ENCODE assay signal across 14 cellular contexts in genomic region chr20:39206899-39207564, GRCh38.
DNase-seq lines count a peak whose midpoint lies in the region; ATAC-seq and TF ChIP-seq lines count a peak whose summit lies in the region.
"Had no signal": no experiment of that assay in that cellular context is flagged by ENCODE, and none has a peak within 500 bp of the region (broad histone marks: within the 10 kb centered on the region; RNA-seq: fewer than 3 reads in every experiment).

No MANE protein-coding gene starts in this region.

- in situ Hi-C loops in G401 (cut with HindIII; ENCODE audit: low sequenced_read_pairs) = no loop called here

- H4K8ac ChIP-seq in trophoblast cell (ENCODE audit: low read depth, low read length) = no peak overlapping the region

- H4K20me1 ChIP-seq in hepatocyte (ENCODE audit: insufficient read depth, poor library complexity, severe bottlenecking) = no peaks in the 10 kb centered on the region

- DNase-seq in G401 (ENCODE audit: low spot score) (peak; percentile 2), body of pancreas (peak; percentile 17 to 40 (median 34)), left lung (no peak), trophoblast cell (peak; percentile 27 to 31), SIG-M5 treated with dmso at 0.1 percent for 504 hours (lab: John Stamatoyannopoulos, UW; ENCODE audit: unreplicated experiment) (no peak), hepatocyte (ENCODE audit: low spot score) (no peak)
- DNase-seq in stimulated activated CD4-positive, alpha-beta T cell treated with anti-CD3 and anti-CD28 coated beads, Interleukin-2, amount 100 ng/mL, for 48 hours = no peak
- DNase-seq: H7, NCI-H187 treated with DMSO at 0.1 percent for 48 hours, NCI-H446, NCI-H69, SJCRH30 had no signal

- H2BK120ac ChIP-seq in trophoblast cell (ENCODE audit: insufficient read depth, low read length, poor library complexity) = no peak overlapping the region

- ATAC-seq in body of pancreas (no peak), left lung (peak; percentile 81), SK-N-SH treated with all-trans-retinoic acid at 6 μM for 48 hours (no peak)

- no peak overlapping the region for H3K4me2 ChIP-seq in trophoblast cell (ENCODE audit: low read length)
- no peak overlapping the region for H3K4me2 ChIP-seq in hepatocyte

- no peak overlapping the region for H3K4me3 ChIP-seq in body of pancreas
- H3K4me3 ChIP-seq in left lung = no peak overlapping the region
- no peak overlapping the region for H3K4me3 ChIP-seq in trophoblast cell (ENCODE audit: low read depth, low read length)
- H3K4me3 ChIP-seq in hepatocyte = no peak overlapping the region
- H3K4me3 ChIP-seq: SJCRH30 had no signal

- no peak overlapping the region for H3K27ac ChIP-seq in body of pancreas
- no peak overlapping the region for H3K27ac ChIP-seq in left lung
- H3K27ac ChIP-seq in trophoblast cell (ENCODE audit: low read depth, low read length) = no peak overlapping the region
- no peak overlapping the region for H3K27ac ChIP-seq in hepatocyte
- H3K27ac ChIP-seq: C4-2B, SJCRH30 had no signal

- no peaks in the 10 kb centered on the region for H3K27me3 ChIP-seq in body of pancreas
- H3K27me3 ChIP-seq in left lung = no peaks in the 10 kb centered on the region
- no peaks in the 10 kb centered on the region for H3K27me3 ChIP-seq in trophoblast cell (ENCODE audit: insufficient read depth, low read length)
- no peaks in the 10 kb centered on the region for H3K27me3 ChIP-seq in hepatocyte

- no peak overlapping the region for H2BK5ac ChIP-seq in trophoblast cell (ENCODE audit: low read depth, low read length, poor library complexity)

- H3K9me3 ChIP-seq in body of pancreas (peaks cover 0 to 2% (median 0%) of the 10 kb centered on the region in 3 donors), left lung (peaks cover 0 to 4% of the 10 kb centered on the region in 2 donors), trophoblast cell (ENCODE audit: insufficient read depth, low read depth, low read length) (peaks cover 2% of the 10 kb centered on the region), hepatocyte (ENCODE audit: low read depth) (no peaks in the 10 kb centered on the region)
- H3K9me3 ChIP-seq: SJCRH30 had no signal

- H3K23ac ChIP-seq in trophoblast cell (ENCODE audit: low read length) = no peak overlapping the region

- intact Hi-C loops in body of pancreas (cut with DNase I) (no loop called here), left lung (cut with DNase I) (no loop called here)

- H2AFZ ChIP-seq in trophoblast cell (ENCODE audit: insufficient read depth, low read length, poor library complexity) = no peak overlapping the region
- no peak overlapping the region for H2AFZ ChIP-seq in hepatocyte

- H3K79me1 ChIP-seq in trophoblast cell (ENCODE audit: low read length) = no peaks in the 10 kb centered on the region

- no peak overlapping the region for H3K18ac ChIP-seq in trophoblast cell (ENCODE audit: low read length)

- H3K79me2 ChIP-seq in trophoblast cell (ENCODE audit: control insufficient read depth, insufficient read depth, low read length, poor library complexity) (no peaks in the 10 kb centered on the region), hepatocyte (no peaks in the 10 kb centered on the region)

- H3K14ac ChIP-seq in trophoblast cell (ENCODE audit: low read length) = no peak overlapping the region

- no peak overlapping the region for H4K91ac ChIP-seq in trophoblast cell (ENCODE audit: low read depth, low read length)

- H3K4ac ChIP-seq in trophoblast cell (ENCODE audit: low read depth, low read length) = no peak overlapping the region

- H2AK5ac ChIP-seq in trophoblast cell (ENCODE audit: low read length) = no peak overlapping the region

- TF ChIP-seq CTCF in body of pancreas (IDR thresholded peaks at IDR 0.05) (no peak), left lung (IDR thresholded peaks at IDR 0.05) (no peak), hepatocyte (IDR thresholded peaks at IDR 0.05; ENCODE audit: poor library complexity) (no peak)

- no peaks in the 10 kb centered on the region for H3K9me2 ChIP-seq in hepatocyte (replicated peaks; ENCODE audit: insufficient read depth)

- TF ChIP-seq POLR2A in body of pancreas (IDR thresholded peaks at IDR 0.05) = no peak

- H2BK12ac ChIP-seq in trophoblast cell (ENCODE audit: low read length) = no peak overlapping the region

- H4K12ac ChIP-seq in trophoblast cell (ENCODE audit: low read depth, low read length) = no peak overlapping the region

- H3K36me3 ChIP-seq in body of pancreas (replicated peaks in 1 of 2; ENCODE audit: insufficient read depth in 1 of 2, low read depth in 2 of 2) (no peaks in the 10 kb centered on the region), left lung (no peaks in the 10 kb centered on the region), trophoblast cell (ENCODE audit: control insufficient read depth in 1 of 2, insufficient read depth in 2 of 2, low read length in 2 of 2) (no peaks in the 10 kb centered on the region), hepatocyte (replicated peaks; ENCODE audit: insufficient read depth, low read depth) (no peaks in the 10 kb centered on the region)
- H3K36me3 ChIP-seq: SJCRH30 had no signal

- H3K4me1 ChIP-seq in body of pancreas (peaks cover 8% of the 10 kb centered on the region), left lung (peaks cover 0 to 3% of the 10 kb centered on the region in 2 donors), trophoblast cell (ENCODE audit: control insufficient read depth in 1 of 2, insufficient read depth in 2 of 2, low read length in 2 of 2) (no peaks in the 10 kb centered on the region), hepatocyte (ENCODE audit: insufficient read depth) (no peaks in the 10 kb centered on the region)
- H3K4me1 ChIP-seq: SJCRH30 had no signal

- H3K9ac ChIP-seq in trophoblast cell (ENCODE audit: low read length) = no peak overlapping the region

- WGBS in body of pancreas, 2 donors = 32 to 34% methylated on average over 4 of the region's 4 CpGs
- no CpG with 5 or more reads among the region's 4 CpGs for WGBS in trophoblast cell (ENCODE audit: extremely low coverage, insufficient coverage, insufficient read length)
- WGBS in hepatocyte (ENCODE audit: low lambda C conversion rate, missing lambda C conversion rate) = 81% methylated on average over 4 of the region's 4 CpGs

TF ChIP-seq in SK-N-SH treated with all-trans-retinoic acid at 6 μM for 48 hours, 23 proteins besides CTCF, POLR2A, EP300 and RAD21:
- TF ChIP-seq ZNF8 (CRISPR knock-in tag; IDR thresholded peaks at IDR 0.05) (no peak), ZC3H10 (CRISPR knock-in tag; IDR thresholded peaks at IDR 0.05) (no peak), ISL1 (CRISPR knock-in tag; IDR thresholded peaks at IDR 0.05) (no peak), OSR1 (CRISPR knock-in tag; IDR thresholded peaks at IDR 0.05) (no peak), ZFP30 (CRISPR knock-in tag; IDR thresholded peaks at IDR 0.05) (no peak), ESRRG (CRISPR knock-in tag; IDR thresholded peaks at IDR 0.05) (no peak), SNAI2 (CRISPR knock-in tag; IDR thresholded peaks at IDR 0.05) (no peak)

Comparison
In these comparisons a context has a peak if more than half of its experiments do, and no peak if none do; other contexts are left out.
1. DNase-seq: peak in G401 (single experiment), body of pancreas (4 of 4) and trophoblast cell (2 of 2); none in left lung (0 of 2), SIG-M5 treated with dmso at 0.1 percent for 504 hours (single experiment), stimulated activated CD4-positive, alpha-beta T cell treated with anti-CD3 and anti-CD28 coated beads, Interleukin-2, amount 100 ng/mL, for 48 hours (0 of 2) and hepatocyte (single experiment).